Comparison of ENCODE assay signal across 24 cellular contexts in genomic region chr1:232062967-232063366, GRCh38.
"Had no signal": no experiment of that assay in that cellular context is flagged by ENCODE, and none has a peak within 500 bp of the region (broad histone marks: within the 10 kb centered on the region; RNA-seq: fewer than 3 reads in every experiment).

No MANE protein-coding gene starts in this region.

- H3K4me1 ChIP-seq: left ventricle myocardium inferior, prostate gland, suprapubic skin, tibial artery, upper lobe of right lung had no signal

- H3K27ac ChIP-seq: left ventricle myocardium inferior, ovary, prostate gland, skin epidermis, suprapubic skin, thoracic aorta, tibial artery, upper lobe of right lung had no signal

- H3K27ac Mint-ChIP-seq: naive thymus-derived CD4-positive, alpha-beta T cell; natural killer cell treated with Interleukin-12 subunit alpha and Interleukin-12 subunit beta and Interleukin-15 and Interleukin-18, amount 100 ng/mL, for 72 hours; stimulated activated naive CD8-positive, alpha-beta T cell treated with anti-CD3 and anti-CD28 coated beads, Interleukin-15, Interleukin-2, amounts not matched to agents 100 ng/mL and 50 ng/mL, for 24 hours had no signal

- H3K36me3 Mint-ChIP-seq: natural killer cell treated with Interleukin-12 subunit alpha and Interleukin-12 subunit beta and Interleukin-15 and Interleukin-18, amount 100 ng/mL, for 72 hours had no signal

- H3K36me3 ChIP-seq: left ventricle myocardium inferior, ovary, prostate gland, suprapubic skin, thoracic aorta, tibial artery, upper lobe of right lung had no signal

- H3K4me3 ChIP-seq: left ventricle myocardium inferior, lung, mucosa of descending colon, ovary, prostate gland, skin epidermis, suprapubic skin, thoracic aorta, tibial artery, upper lobe of right lung had no signal

- H3K9me3 ChIP-seq: left ventricle myocardium inferior, mucosa of descending colon, ovary, prostate gland, suprapubic skin, thoracic aorta, tibial artery, upper lobe of right lung had no signal

- H3K9me3 Mint-ChIP-seq: natural killer cell treated with Interleukin-12 subunit alpha and Interleukin-12 subunit beta and Interleukin-15 and Interleukin-18, amount 100 ng/mL, for 72 hours; stimulated activated naive CD8-positive, alpha-beta T cell treated with anti-CD3 and anti-CD28 coated beads, Interleukin-15, Interleukin-2, amounts not matched to agents 100 ng/mL and 50 ng/mL, for 24 hours had no signal

- H3K27me3 ChIP-seq: ovary, suprapubic skin, tibial artery, upper lobe of right lung had no signal

- DNase-seq: islet precursor cell; left ventricle myocardium inferior; midbrain; mucosa of descending colon; naive thymus-derived CD4-positive, alpha-beta T cell; ovary; retina; right cardiac atrium; stimulated activated CD4-positive, alpha-beta T cell treated with anti-CD3 and anti-CD28 coated beads, Interleukin-12 subunit alpha, Interleukin-12 subunit beta, amount 100 ng/mL, for 4 hours; stimulated activated CD4-positive, alpha-beta T cell treated with anti-CD3 and anti-CD28 coated beads, Interleukin-15, amount 100 ng/mL, for 24 hours; stimulated activated CD4-positive, alpha-beta T cell treated with anti-CD3 and anti-CD28 coated beads, Interleukin-2, amount 100 ng/mL, for 24 hours; stimulated activated CD4-positive, alpha-beta T cell treated with anti-CD3 and anti-CD28 coated beads, Interleukin-4, amount 100 ng/mL, for 1 hour; stimulated activated naive CD4-positive, alpha-beta T cell; tibial artery; trophoblast cell; upper lobe of right lung had no signal

- H3K4me1 Mint-ChIP-seq: naive thymus-derived CD4-positive, alpha-beta T cell had no signal

- ATAC-seq: mucosa of descending colon; naive thymus-derived CD4-positive, alpha-beta T cell; natural killer cell treated with Interleukin-12 subunit alpha and Interleukin-12 subunit beta and Interleukin-15 and Interleukin-18, amount 100 ng/mL, for 72 hours; right cardiac atrium; sciatic nerve; upper lobe of right lung had no signal

- H3K4me3 Mint-ChIP-seq: naive thymus-derived CD4-positive, alpha-beta T cell; natural killer cell treated with Interleukin-12 subunit alpha and Interleukin-12 subunit beta and Interleukin-15 and Interleukin-18, amount 100 ng/mL, for 72 hours; stimulated activated naive CD8-positive, alpha-beta T cell treated with anti-CD3 and anti-CD28 coated beads, Interleukin-15, Interleukin-2, amounts not matched to agents 100 ng/mL and 50 ng/mL, for 24 hours had no signal
